In the genomic region with DNA sequence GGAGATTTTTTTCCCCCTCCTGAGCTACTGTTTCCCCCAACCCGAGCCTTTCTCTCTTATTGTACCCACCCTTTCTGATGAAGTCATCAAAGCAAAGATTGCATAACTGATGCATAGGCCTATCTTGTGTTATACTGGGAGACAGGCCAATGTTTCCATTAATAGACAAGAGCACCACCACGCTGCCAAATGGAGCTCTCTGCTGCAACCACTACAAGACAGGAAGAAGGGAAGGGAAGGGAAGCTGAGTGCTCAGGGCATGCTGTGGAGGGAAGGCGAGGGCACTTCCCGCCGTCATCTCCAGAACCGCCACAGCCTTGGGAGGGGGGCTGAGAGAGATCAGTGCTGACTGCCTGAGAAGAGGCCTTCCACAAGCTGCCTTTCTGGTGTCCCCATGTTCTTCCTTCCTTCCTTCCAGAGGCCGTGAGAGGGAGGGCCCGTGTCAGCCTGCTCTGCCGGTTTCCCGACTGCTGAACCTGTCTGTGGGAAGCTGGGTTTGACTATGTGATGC, we compare ENCODE assay signal across 1 cellular context.
TF ChIP-seq lines count a peak whose summit lies in the region.

No MANE protein-coding gene starts in this region.

TF ChIP-seq in IMR-90, 13 proteins besides CTCF, POLR2A, EP300 and RAD21 (continued from another document):
- TF ChIP-seq, protein P1, sequence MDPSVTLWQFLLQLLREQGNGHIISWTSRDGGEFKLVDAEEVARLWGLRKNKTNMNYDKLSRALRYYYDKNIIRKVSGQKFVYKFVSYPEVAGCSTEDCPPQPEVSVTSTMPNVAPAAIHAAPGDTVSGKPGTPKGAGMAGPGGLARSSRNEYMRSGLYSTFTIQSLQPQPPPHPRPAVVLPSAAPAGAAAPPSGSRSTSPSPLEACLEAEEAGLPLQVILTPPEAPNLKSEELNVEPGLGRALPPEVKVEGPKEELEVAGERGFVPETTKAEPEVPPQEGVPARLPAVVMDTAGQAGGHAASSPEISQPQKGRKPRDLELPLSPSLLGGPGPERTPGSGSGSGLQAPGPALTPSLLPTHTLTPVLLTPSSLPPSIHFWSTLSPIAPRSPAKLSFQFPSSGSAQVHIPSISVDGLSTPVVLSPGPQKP (IDR thresholded peaks at IDR 0.05; ENCODE audit: borderline replicate concordance, low read depth, low read length) = no peak
- TF ChIP-seq MAZ (IDR thresholded peaks at IDR 0.05; ENCODE audit: borderline replicate concordance, low read depth, low read length) (no peak), RFX5 (IDR thresholded peaks at IDR 0.05; ENCODE audit: low read depth, low read length) (no peak), FOS (IDR thresholded peaks at IDR 0.05; ENCODE audit: low read depth, low read length) (no peak)
